1 cellular context compared by ENCODE assay signal in the genomic region with DNA sequence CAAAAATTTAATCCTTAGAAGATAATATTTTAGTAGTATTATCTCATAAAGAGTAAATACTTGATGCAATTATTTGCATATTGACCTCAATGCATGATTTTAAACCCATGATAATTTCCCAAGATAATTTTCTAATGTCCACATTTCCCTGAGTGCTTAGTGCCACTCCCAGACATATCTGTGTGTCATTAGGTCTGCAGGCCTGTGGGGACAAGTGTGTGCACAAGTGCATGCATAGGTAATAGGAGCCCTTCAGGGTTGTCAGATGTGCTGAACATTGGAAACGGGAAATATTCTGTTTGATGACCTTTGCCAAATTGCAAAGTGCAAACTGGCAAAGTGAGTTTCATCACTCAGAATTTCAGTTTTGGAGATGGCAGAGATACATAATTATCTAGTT.
A peak's percentile ranks its signal among the peaks of the same experiment; 100 is the strongest.
TF ChIP-seq lines count a peak whose summit lies in the region.

No MANE protein-coding gene starts in this region.

TF ChIP-seq in HCT116, 20 proteins besides CTCF, POLR2A, EP300 and RAD21:
- TF ChIP-seq SP1 (IDR thresholded peaks at IDR 0.05; ENCODE audit: low read depth) (0 out of 2 replicates have a peak, but pooled peaks have one; percentile 10), ZBTB33 (IDR thresholded peaks at IDR 0.05; ENCODE audit: extremely low read depth, insufficient replicate concordance, low read length) (no peak)
TF ChIP-seq in HCT116: peak in this region for 1.
